ENCODE assay signal across 1 cellular context in the genomic region with DNA sequence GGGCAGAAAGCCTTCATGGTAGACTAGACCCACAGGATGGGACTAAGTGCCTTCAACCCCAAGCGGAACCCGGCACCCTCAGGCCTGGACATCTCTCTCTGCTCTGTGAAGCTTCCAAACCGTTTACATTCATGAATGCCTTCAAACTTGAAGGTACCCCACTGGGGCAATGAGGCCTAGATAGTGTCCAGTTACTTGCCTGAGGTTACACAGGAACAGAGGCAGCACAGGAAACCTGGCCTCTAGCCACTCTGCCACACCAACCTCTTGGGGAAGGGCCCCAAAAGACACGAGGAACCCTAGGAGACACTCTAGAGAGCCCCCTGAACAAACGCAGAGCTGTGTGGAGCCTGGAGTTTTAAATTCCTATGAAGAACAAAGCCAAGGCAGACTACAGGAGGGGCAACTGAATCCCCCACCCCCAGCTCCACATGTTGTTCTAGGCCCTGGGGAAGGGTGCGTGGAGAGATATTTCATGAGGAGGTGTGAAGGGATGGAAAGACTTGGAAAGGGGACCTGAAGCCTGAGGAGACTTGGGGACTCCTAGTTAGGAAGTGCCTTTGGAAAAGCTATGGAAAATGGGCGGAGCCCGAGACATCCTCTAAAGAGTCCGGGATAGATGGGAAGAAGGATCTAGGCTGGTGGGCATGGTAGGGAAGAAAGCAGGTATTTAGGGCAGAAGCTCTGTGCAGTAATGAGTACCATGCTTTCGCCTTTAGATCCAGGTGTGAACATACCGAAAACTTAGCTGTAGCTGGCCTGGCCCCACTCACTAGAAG.
TF ChIP-seq lines count a peak whose summit lies in the region.

No MANE protein-coding gene starts in this region.

TF ChIP-seq in K562, 482 proteins besides CTCF, POLR2A, EP300 and RAD21:
- TF ChIP-seq ZNF766 (CRISPR knock-in tag; conservative IDR thresholded peaks at IDR 0.05) (no peak), STAT6 (CRISPR knock-in tag; IDR thresholded peaks at IDR 0.05) (no peak), NFIX (CRISPR knock-in tag; IDR thresholded peaks at IDR 0.05; ENCODE audit: low read depth) (no peak), ID3 (CRISPR knock-in tag; IDR thresholded peaks at IDR 0.05) (no peak), ID3 (tag; IDR thresholded peaks at IDR 0.05) (no peak), ARID2 (IDR thresholded peaks at IDR 0.05) (no peak), ZKSCAN8 (CRISPR knock-in tag; IDR thresholded peaks at IDR 0.05) (no peak), NFXL1 (CRISPR knock-in tag; IDR thresholded peaks at IDR 0.05) (no peak), TGIF2 (CRISPR knock-in tag; IDR thresholded peaks at IDR 0.05) (no peak), ZBTB8A (IDR thresholded peaks at IDR 0.05; ENCODE audit: partially characterized antibody) (no peak), CC2D1A (IDR thresholded peaks at IDR 0.05) (no peak), CBFB (CRISPR knock-in tag; IDR thresholded peaks at IDR 0.05) (no peak)
- TF ChIP-seq, protein P1, sequence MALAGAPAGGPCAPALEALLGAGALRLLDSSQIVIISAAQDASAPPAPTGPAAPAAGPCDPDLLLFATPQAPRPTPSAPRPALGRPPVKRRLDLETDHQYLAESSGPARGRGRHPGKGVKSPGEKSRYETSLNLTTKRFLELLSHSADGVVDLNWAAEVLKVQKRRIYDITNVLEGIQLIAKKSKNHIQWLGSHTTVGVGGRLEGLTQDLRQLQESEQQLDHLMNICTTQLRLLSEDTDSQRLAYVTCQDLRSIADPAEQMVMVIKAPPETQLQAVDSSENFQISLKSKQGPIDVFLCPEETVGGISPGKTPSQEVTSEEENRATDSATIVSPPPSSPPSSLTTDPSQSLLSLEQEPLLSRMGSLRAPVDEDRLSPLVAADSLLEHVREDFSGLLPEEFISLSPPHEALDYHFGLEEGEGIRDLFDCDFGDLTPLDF (CRISPR knock-in tag; IDR thresholded peaks at IDR 0.05) = no peak
- TF ChIP-seq, protein P2, sequence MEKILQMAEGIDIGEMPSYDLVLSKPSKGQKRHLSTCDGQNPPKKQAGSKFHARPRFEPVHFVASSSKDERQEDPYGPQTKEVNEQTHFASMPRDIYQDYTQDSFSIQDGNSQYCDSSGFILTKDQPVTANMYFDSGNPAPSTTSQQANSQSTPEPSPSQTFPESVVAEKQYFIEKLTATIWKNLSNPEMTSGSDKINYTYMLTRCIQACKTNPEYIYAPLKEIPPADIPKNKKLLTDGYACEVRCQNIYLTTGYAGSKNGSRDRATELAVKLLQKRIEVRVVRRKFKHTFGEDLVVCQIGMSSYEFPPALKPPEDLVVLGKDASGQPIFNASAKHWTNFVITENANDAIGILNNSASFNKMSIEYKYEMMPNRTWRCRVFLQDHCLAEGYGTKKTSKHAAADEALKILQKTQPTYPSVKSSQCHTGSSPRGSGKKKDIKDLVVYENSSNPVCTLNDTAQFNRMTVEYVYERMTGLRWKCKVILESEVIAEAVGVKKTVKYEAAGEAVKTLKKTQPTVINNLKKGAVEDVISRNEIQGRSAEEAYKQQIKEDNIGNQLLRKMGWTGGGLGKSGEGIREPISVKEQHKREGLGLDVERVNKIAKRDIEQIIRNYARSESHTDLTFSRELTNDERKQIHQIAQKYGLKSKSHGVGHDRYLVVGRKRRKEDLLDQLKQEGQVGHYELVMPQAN (IDR thresholded peaks at IDR 0.05; ENCODE audit: borderline replicate concordance) = no peak
- TF ChIP-seq, protein P3, sequence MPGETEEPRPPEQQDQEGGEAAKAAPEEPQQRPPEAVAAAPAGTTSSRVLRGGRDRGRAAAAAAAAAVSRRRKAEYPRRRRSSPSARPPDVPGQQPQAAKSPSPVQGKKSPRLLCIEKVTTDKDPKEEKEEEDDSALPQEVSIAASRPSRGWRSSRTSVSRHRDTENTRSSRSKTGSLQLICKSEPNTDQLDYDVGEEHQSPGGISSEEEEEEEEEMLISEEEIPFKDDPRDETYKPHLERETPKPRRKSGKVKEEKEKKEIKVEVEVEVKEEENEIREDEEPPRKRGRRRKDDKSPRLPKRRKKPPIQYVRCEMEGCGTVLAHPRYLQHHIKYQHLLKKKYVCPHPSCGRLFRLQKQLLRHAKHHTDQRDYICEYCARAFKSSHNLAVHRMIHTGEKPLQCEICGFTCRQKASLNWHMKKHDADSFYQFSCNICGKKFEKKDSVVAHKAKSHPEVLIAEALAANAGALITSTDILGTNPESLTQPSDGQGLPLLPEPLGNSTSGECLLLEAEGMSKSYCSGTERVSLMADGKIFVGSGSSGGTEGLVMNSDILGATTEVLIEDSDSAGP (CRISPR knock-in tag; IDR thresholded peaks at IDR 0.05) = no peak
- TF ChIP-seq, protein P4, sequence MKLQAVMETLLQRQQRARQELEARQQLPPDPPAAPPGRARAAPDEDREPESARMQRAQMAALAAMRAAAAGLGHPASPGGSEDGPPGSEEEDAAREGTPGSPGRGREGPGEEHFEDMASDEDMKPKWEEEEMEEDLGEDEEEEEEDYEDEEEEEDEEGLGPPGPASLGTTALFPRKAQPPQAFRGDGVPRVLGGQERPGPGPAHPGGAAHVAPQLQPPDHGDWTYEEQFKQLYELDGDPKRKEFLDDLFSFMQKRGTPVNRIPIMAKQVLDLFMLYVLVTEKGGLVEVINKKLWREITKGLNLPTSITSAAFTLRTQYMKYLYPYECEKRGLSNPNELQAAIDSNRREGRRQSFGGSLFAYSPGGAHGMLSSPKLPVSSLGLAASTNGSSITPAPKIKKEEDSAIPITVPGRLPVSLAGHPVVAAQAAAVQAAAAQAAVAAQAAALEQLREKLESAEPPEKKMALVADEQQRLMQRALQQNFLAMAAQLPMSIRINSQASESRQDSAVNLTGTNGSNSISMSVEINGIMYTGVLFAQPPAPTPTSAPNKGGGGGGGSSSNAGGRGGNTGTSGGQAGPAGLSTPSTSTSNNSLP (IDR thresholded peaks at IDR 0.05; ENCODE audit: borderline replicate concordance, low read depth, low read length) = no peak
